ENCODE assay signal across 10 cellular contexts in the genomic region with DNA sequence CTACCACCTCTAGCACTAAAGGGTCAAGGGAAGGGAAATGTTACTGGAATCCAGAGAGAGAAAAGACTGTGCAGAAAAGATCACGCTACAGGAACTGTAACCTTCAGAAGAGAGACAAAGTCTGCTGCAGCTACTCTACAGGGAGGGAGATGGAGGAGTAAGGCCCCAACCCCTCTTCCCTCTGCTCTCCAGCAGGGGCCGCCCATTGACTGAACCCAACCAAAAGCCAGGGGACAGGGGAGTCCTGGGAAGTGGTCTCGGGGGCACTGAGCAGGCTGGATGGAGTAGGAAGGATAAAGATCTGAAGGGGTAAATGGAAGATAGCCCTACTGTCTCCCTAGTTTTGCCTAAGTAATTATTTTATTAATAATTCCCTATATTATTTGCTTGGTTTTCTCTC.
DNase-seq lines count a peak whose midpoint lies in the region; TF ChIP-seq lines count a peak whose summit lies in the region.
"Had no signal": no experiment of that assay in that cellular context is flagged by ENCODE, and none has a peak within 500 bp of the region (broad histone marks: within the 10 kb centered on the region; RNA-seq: fewer than 3 reads in every experiment).

No MANE protein-coding gene starts in this region.

- no peaks in the 10 kb centered on the region for H3K27me3 Mint-ChIP-seq in progenitor cell of endocrine pancreas
- H3K27me3 Mint-ChIP-seq in T-helper 2 cell treated with Interferon-gamma antibody and Interleukin-4, amounts not matched to agents 5 μg/mL and 100 μg/mL, for 36 hours (ENCODE audit: low read depth): peaks cover 36% of the 10 kb centered on the region

- H3K9me3 ChIP-seq in tibial artery: no peaks in the 10 kb centered on the region

- H3K27ac ChIP-seq in tibial artery: no peak overlapping the region
- H3K27ac ChIP-seq: BLaER1 treated with 17β-estradiol and CSF1 and Interleukin-3, amounts not matched to agents 10 nM and 100 nM; RWPE1 had no signal

- H3K27me3 ChIP-seq in tibial artery: no peaks in the 10 kb centered on the region
- H3K27me3 ChIP-seq: BLaER1 treated with 17β-estradiol and CSF1 and Interleukin-3, amounts not matched to agents 10 nM and 100 nM had no signal

- H3K4me3 ChIP-seq in NB4 (ENCODE audit: low read depth, low read length) (no peak overlapping the region), tibial artery (no peak overlapping the region)
- H3K4me3 ChIP-seq: BLaER1 treated with 17β-estradiol and CSF1 and Interleukin-3, amounts not matched to agents 10 nM and 100 nM had no signal

- H3K4me3 Mint-ChIP-seq in progenitor cell of endocrine pancreas (ENCODE audit: low read depth): no peak overlapping the region
- no peak overlapping the region for H3K4me3 Mint-ChIP-seq in T-helper 2 cell treated with Interferon-gamma antibody and Interleukin-4, amounts not matched to agents 5 μg/mL and 100 μg/mL, for 36 hours

- intact Hi-C loops in tibial artery (cut with DNase I; ENCODE audit: low total_unique reads): no loop called here

- H3K4me1 ChIP-seq in tibial artery: no peaks in the 10 kb centered on the region
- H3K4me1 ChIP-seq: BLaER1 treated with 17β-estradiol and CSF1 and Interleukin-3, amounts not matched to agents 10 nM and 100 nM had no signal

- DNase-seq in SIG-M5 treated with dmso at 0.1 percent for 504 hours (lab: John Stamatoyannopoulos, UW; ENCODE audit: unreplicated experiment) (peak; percentile 31), SIG-M5 (lab: John Stamatoyannopoulos, UW) (no peak), NB4 (ENCODE audit: low read depth) (no peak), dermis blood vessel endothelial cell (peak; percentile 18), progenitor cell of endocrine pancreas (ENCODE audit: low spot score, unreplicated experiment) (peak; percentile 39), DMS79 treated with DMSO at 0.1 percent for 48 hours (lab: John Stamatoyannopoulos, UW) (no peak), tibial artery (no peak)
- DNase-seq in T-helper 2 cell treated with Interferon-gamma antibody and Interleukin-4, amounts not matched to agents 5 μg/mL and 100 μg/mL, for 36 hours (ENCODE audit: low spot score): no peak

- H3K36me3 ChIP-seq in tibial artery: no peaks in the 10 kb centered on the region
- H3K36me3 ChIP-seq: BLaER1 treated with 17β-estradiol and CSF1 and Interleukin-3, amounts not matched to agents 10 nM and 100 nM had no signal

- H3K9me3 Mint-ChIP-seq in progenitor cell of endocrine pancreas (ENCODE audit: low read depth): peaks cover 5% of the 10 kb centered on the region
- no peaks in the 10 kb centered on the region for H3K9me3 Mint-ChIP-seq in T-helper 2 cell treated with Interferon-gamma antibody and Interleukin-4, amounts not matched to agents 5 μg/mL and 100 μg/mL, for 36 hours

- TF ChIP-seq CTCF in NB4 (IDR thresholded peaks at IDR 0.05; ENCODE audit: low read depth, low read length): peak; percentile 19
- TF ChIP-seq CTCF in progenitor cell of endocrine pancreas (IDR thresholded peaks at IDR 0.05; ENCODE audit: unreplicated experiment): peak; percentile 66
- no peak for TF ChIP-seq CTCF in tibial artery (IDR thresholded peaks at IDR 0.05)

- H3K36me3 Mint-ChIP-seq in progenitor cell of endocrine pancreas (ENCODE audit: insufficient read depth): no peaks in the 10 kb centered on the region
- no peaks in the 10 kb centered on the region for H3K36me3 Mint-ChIP-seq in T-helper 2 cell treated with Interferon-gamma antibody and Interleukin-4, amounts not matched to agents 5 μg/mL and 100 μg/mL, for 36 hours (ENCODE audit: low read depth)

- no peak overlapping the region for H3K27ac Mint-ChIP-seq in progenitor cell of endocrine pancreas
- no peak overlapping the region for H3K27ac Mint-ChIP-seq in T-helper 2 cell treated with Interferon-gamma antibody and Interleukin-4, amounts not matched to agents 5 μg/mL and 100 μg/mL, for 36 hours

- TF ChIP-seq POLR2A in NB4 (IDR thresholded peaks at IDR 0.05; ENCODE audit: extremely low read depth, insufficient read length): no peak

- H3K4me1 Mint-ChIP-seq in progenitor cell of endocrine pancreas (ENCODE audit: low read depth): peaks cover 20% of the 10 kb centered on the region
- no peaks in the 10 kb centered on the region for H3K4me1 Mint-ChIP-seq in T-helper 2 cell treated with Interferon-gamma antibody and Interleukin-4, amounts not matched to agents 5 μg/mL and 100 μg/mL, for 36 hours (ENCODE audit: low read depth)

Comparison
In these comparisons a context has a peak if more than half of its experiments do, and no peak if none do; other contexts are left out.
1. DNase-seq: peak in SIG-M5 treated with dmso at 0.1 percent for 504 hours (single experiment), dermis blood vessel endothelial cell (single experiment) and progenitor cell of endocrine pancreas (single experiment); none in SIG-M5 (single experiment), NB4 (single experiment), DMS79 treated with DMSO at 0.1 percent for 48 hours (single experiment), tibial artery (0 of 2) and T-helper 2 cell treated with Interferon-gamma antibody and Interleukin-4, amounts not matched to agents 5 μg/mL and 100 μg/mL, for 36 hours (single experiment).
2. CTCF ChIP-seq: peak in NB4 (single experiment) and progenitor cell of endocrine pancreas (single experiment); none in tibial artery (0 of 2).